ENCODE assay signal across 11 cellular contexts in genomic region chr5:168123853-168124528, GRCh38.
DNase-seq lines count a peak whose midpoint lies in the region; ATAC-seq and TF ChIP-seq lines count a peak whose summit lies in the region.
"Had no signal": no experiment of that assay in that cellular context is flagged by ENCODE, and none has a peak within 500 bp of the region (broad histone marks: within the 10 kb centered on the region; RNA-seq: fewer than 3 reads in every experiment).

No MANE protein-coding gene starts in this region.

- WGBS in smooth muscle cell (ENCODE audit: low lambda C conversion rate), result 86% methylated on average over 5 of the region's 5 CpGs

- no peaks in the 10 kb centered on the region for H3K9me3 ChIP-seq in smooth muscle cell (replicated peaks; ENCODE audit: low read depth)
- H3K9me3 ChIP-seq: left ventricle myocardium inferior had no signal

- peaks cover 7% of the 10 kb centered on the region for H3K4me1 ChIP-seq in smooth muscle cell (ENCODE audit: low read depth)

- H3K9ac ChIP-seq in smooth muscle cell (ENCODE audit: low read depth), result no peak overlapping the region

- H3K36me3 ChIP-seq in smooth muscle cell (ENCODE audit: low read depth), result no peaks in the 10 kb centered on the region

- H4K20me1 ChIP-seq in smooth muscle cell (ENCODE audit: low read depth), result no peaks in the 10 kb centered on the region

- DNase-seq in GM12865 (ENCODE audit: low read depth), result peak; percentile 47
- DNase-seq in NCI-H2171 (lab: John Stamatoyannopoulos, UW), result no peak
- no peak for DNase-seq in smooth muscle cell (lab: John Stamatoyannopoulos, UW; ENCODE audit: unreplicated experiment)
- no peak for DNase-seq in iPS-NIHi11 (ENCODE audit: low spot score)
- no peak for DNase-seq in T-helper 2 cell
- DNase-seq: activated CD4-positive, alpha-beta T cell treated with anti-CD3 and anti-CD28 coated beads for 1 hour; KBM-7; left ventricle myocardium inferior had no signal

- H3K79me2 ChIP-seq in smooth muscle cell (ENCODE audit: low read depth), result no peaks in the 10 kb centered on the region

- no peak for TF ChIP-seq CTCF in GM12865 (IDR thresholded peaks at IDR 0.05; ENCODE audit: insufficient read depth, low read depth, low read length, missing control alignments)
- no peak for TF ChIP-seq CTCF in smooth muscle cell (IDR thresholded peaks at IDR 0.05; ENCODE audit: borderline replicate concordance, insufficient read depth, poor library complexity, severe bottlenecking)

- peak; percentile 95 for ATAC-seq in GM19043 (IDR thresholded peaks at IDR 0.05; ENCODE audit: low read depth, unreplicated experiment)
- peak; percentile 87 for ATAC-seq in HG02798 (IDR thresholded peaks at IDR 0.05; ENCODE audit: poor library complexity, unreplicated experiment)
- peak; percentile 97 for ATAC-seq in HG03575 (IDR thresholded peaks at IDR 0.05; ENCODE audit: extremely low read depth, insufficient number of reproducible peaks, low FRiP score, unreplicated experiment)

- no peaks in the 10 kb centered on the region for H3F3A ChIP-seq in smooth muscle cell (ENCODE audit: low read depth)

- no peaks in the 10 kb centered on the region for H3K27me3 ChIP-seq in smooth muscle cell (ENCODE audit: low read depth)

- no peak overlapping the region for H3K4me2 ChIP-seq in smooth muscle cell

- H3K4me3 ChIP-seq in GM12865 (ENCODE audit: low read depth, low read length), result no peak overlapping the region
- no peak overlapping the region for H3K4me3 ChIP-seq in smooth muscle cell
- H3K4me3 ChIP-seq: left ventricle myocardium inferior had no signal

- H2AFZ ChIP-seq in smooth muscle cell (ENCODE audit: low read depth), result no peak overlapping the region

- no peak overlapping the region for H3K27ac ChIP-seq in smooth muscle cell (ENCODE audit: low read depth)
- H3K27ac ChIP-seq: left ventricle myocardium inferior had no signal
